ENCODE assay signal across 1 cellular context in the genomic region with DNA sequence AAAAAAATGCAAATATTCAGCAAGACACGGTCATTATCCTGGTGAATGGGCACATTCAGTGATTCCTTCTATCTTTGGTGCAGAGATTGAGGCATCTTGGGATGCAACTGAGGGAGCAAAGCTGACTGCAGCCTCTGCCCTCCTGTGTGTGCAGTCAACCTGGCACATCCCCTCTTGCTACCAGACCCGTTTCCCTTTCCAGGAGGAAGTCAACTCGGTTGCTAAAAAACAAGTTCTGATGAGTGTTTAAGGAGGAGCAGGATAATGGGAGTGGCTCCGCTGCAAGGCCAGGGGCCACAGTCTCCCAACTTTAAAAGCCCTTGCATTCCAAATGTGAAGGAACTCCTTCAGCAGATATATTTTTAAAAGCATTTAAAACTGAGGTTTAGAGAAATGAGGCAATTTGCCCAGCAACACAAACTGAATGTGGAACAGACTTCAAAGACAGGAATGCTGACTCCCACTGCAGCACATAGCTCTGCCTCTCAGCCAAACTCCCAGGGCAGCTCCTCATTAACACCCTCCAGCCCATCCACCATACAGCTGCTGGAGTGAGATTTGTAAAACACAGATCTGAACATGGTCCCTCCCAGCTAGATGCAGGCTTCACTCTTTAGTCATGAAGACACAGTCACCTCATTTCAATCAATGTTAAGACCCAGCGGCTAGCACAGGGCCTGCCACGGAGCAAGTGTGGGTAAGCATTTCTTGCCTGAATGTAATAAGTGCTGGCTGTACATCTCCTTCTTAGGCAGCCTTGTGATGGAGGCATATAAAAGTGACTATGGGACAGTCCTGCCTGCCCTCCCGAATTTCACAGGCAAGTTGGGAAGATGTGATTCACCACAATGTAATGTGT.
TF ChIP-seq lines count a peak whose summit lies in the region.

No MANE protein-coding gene starts in this region.

TF ChIP-seq in IMR-90, 13 proteins besides CTCF, POLR2A, EP300 and RAD21 (continued from another document):
- TF ChIP-seq, protein P1, sequence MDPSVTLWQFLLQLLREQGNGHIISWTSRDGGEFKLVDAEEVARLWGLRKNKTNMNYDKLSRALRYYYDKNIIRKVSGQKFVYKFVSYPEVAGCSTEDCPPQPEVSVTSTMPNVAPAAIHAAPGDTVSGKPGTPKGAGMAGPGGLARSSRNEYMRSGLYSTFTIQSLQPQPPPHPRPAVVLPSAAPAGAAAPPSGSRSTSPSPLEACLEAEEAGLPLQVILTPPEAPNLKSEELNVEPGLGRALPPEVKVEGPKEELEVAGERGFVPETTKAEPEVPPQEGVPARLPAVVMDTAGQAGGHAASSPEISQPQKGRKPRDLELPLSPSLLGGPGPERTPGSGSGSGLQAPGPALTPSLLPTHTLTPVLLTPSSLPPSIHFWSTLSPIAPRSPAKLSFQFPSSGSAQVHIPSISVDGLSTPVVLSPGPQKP (IDR thresholded peaks at IDR 0.05; ENCODE audit: borderline replicate concordance, low read depth, low read length), result no peak
- TF ChIP-seq CEBPB (IDR thresholded peaks at IDR 0.05; ENCODE audit: low read depth, low read length), result no peak
- no peak for TF ChIP-seq RCOR1 (IDR thresholded peaks at IDR 0.05; ENCODE audit: insufficient replicate concordance, low read length)
- no peak for TF ChIP-seq CHD1 (IDR thresholded peaks at IDR 0.05; ENCODE audit: low read depth, low read length)
- no peak for TF ChIP-seq SMC3 (IDR thresholded peaks at IDR 0.05; ENCODE audit: low read depth, low read length)
- no peak for TF ChIP-seq BHLHE40 (IDR thresholded peaks at IDR 0.05; ENCODE audit: low read depth, low read length)
- no peak for TF ChIP-seq NFE2L2 (IDR thresholded peaks at IDR 0.05; ENCODE audit: low read depth, low read length)
- TF ChIP-seq MAFK (IDR thresholded peaks at IDR 0.05; ENCODE audit: low read depth, low read length), result no peak
- TF ChIP-seq MAZ (IDR thresholded peaks at IDR 0.05; ENCODE audit: borderline replicate concordance, low read depth, low read length), result no peak
- no peak for TF ChIP-seq USF2 (IDR thresholded peaks at IDR 0.05; ENCODE audit: low read depth, low read length)
- TF ChIP-seq RFX5 (IDR thresholded peaks at IDR 0.05; ENCODE audit: low read depth, low read length), result no peak
